1 cellular context compared by ENCODE assay signal in the genomic region with DNA sequence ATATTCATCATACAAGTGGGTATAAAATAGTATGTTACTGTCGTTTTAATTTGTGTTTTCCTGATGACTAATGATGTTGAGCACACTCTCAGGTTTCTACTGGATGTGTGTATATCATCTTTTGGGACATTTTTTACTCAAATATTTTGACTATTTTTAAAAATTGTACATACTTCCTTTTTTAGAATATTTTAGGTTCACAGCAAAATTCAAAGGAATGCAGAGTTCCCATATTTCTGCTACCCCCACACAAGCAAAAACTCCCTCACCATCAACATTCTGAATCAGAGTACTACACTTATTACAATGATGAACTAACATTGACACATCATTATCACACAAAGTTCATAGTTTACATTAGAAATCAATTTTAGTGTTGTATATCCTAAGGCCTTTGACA.
TF ChIP-seq lines count a peak whose summit lies in the region.

No MANE protein-coding gene starts in this region.

TF ChIP-seq in IMR-90, 13 proteins besides CTCF, POLR2A, EP300 and RAD21 (continued from another document):
- TF ChIP-seq USF2 (IDR thresholded peaks at IDR 0.05; ENCODE audit: low read depth, low read length) = no peak
